Comparison of ENCODE assay signal across 2 cellular contexts in genomic region chr3:138412821-138413531, GRCh38.
TF ChIP-seq lines count a peak whose summit lies in the region.

No MANE protein-coding gene starts in this region.

TF ChIP-seq in IMR-90, 13 proteins besides CTCF, POLR2A, EP300 and RAD21:
- TF ChIP-seq USF2 (IDR thresholded peaks at IDR 0.05; ENCODE audit: low read depth, low read length) = no peak
- TF ChIP-seq MAZ (IDR thresholded peaks at IDR 0.05; ENCODE audit: borderline replicate concordance, low read depth, low read length) = no peak
- no peak for TF ChIP-seq RCOR1 (IDR thresholded peaks at IDR 0.05; ENCODE audit: insufficient replicate concordance, low read length)
- no peak for TF ChIP-seq ELK1 (IDR thresholded peaks at IDR 0.05; ENCODE audit: borderline replicate concordance, low read depth, low read length)
- no peak for TF ChIP-seq MAFK (IDR thresholded peaks at IDR 0.05; ENCODE audit: low read depth, low read length)
- no peak for TF ChIP-seq MXI1 (IDR thresholded peaks at IDR 0.05; ENCODE audit: borderline replicate concordance, low read depth, low read length)
- TF ChIP-seq CEBPB (IDR thresholded peaks at IDR 0.05; ENCODE audit: low read depth, low read length) = no peak
- no peak for TF ChIP-seq FOS (IDR thresholded peaks at IDR 0.05; ENCODE audit: low read depth, low read length)
- TF ChIP-seq SMC3 (IDR thresholded peaks at IDR 0.05; ENCODE audit: low read depth, low read length) = no peak
- TF ChIP-seq CHD1 (IDR thresholded peaks at IDR 0.05; ENCODE audit: low read depth, low read length) = no peak
- no peak for TF ChIP-seq NFE2L2 (IDR thresholded peaks at IDR 0.05; ENCODE audit: low read depth, low read length)
- no peak for TF ChIP-seq RFX5 (IDR thresholded peaks at IDR 0.05; ENCODE audit: low read depth, low read length)
- no peak for TF ChIP-seq BHLHE40 (IDR thresholded peaks at IDR 0.05; ENCODE audit: low read depth, low read length)
TF ChIP-seq in IMR-90: peak in this region for 0.

TF ChIP-seq in HepG2, 621 proteins besides CTCF, POLR2A, EP300 and RAD21:
- no peak for TF ChIP-seq MYC (CRISPR knock-in tag; IDR thresholded peaks at IDR 0.05; ENCODE audit: borderline replicate concordance)
- TF ChIP-seq SIX4 (CRISPR knock-in tag; IDR thresholded peaks at IDR 0.05) = no peak
- no peak for TF ChIP-seq ARID5B (CRISPR knock-in tag; IDR thresholded peaks at IDR 0.05)
- TF ChIP-seq DMTF1 (CRISPR knock-in tag; IDR thresholded peaks at IDR 0.05) = no peak
- TF ChIP-seq DZIP1 (CRISPR knock-in tag; IDR thresholded peaks at IDR 0.05) = no peak
- TF ChIP-seq KAT2B (IDR thresholded peaks at IDR 0.05; ENCODE audit: borderline replicate concordance, low read depth, low read length) = no peak
- TF ChIP-seq ZNF687 (CRISPR knock-in tag; IDR thresholded peaks at IDR 0.05) = 0 out of 2 replicates have a peak, but pooled peaks have one; percentile 11
- TF ChIP-seq PATZ1 (CRISPR knock-in tag; IDR thresholded peaks at IDR 0.05) = 0 out of 2 replicates have a peak, but pooled peaks have one; percentile 19
- TF ChIP-seq HOMEZ (CRISPR knock-in tag; IDR thresholded peaks at IDR 0.05; ENCODE audit: low read depth) = no peak
TF ChIP-seq in HepG2: peak in this region for 2.
